14 cellular contexts compared by ENCODE assay signal in the genomic region with DNA sequence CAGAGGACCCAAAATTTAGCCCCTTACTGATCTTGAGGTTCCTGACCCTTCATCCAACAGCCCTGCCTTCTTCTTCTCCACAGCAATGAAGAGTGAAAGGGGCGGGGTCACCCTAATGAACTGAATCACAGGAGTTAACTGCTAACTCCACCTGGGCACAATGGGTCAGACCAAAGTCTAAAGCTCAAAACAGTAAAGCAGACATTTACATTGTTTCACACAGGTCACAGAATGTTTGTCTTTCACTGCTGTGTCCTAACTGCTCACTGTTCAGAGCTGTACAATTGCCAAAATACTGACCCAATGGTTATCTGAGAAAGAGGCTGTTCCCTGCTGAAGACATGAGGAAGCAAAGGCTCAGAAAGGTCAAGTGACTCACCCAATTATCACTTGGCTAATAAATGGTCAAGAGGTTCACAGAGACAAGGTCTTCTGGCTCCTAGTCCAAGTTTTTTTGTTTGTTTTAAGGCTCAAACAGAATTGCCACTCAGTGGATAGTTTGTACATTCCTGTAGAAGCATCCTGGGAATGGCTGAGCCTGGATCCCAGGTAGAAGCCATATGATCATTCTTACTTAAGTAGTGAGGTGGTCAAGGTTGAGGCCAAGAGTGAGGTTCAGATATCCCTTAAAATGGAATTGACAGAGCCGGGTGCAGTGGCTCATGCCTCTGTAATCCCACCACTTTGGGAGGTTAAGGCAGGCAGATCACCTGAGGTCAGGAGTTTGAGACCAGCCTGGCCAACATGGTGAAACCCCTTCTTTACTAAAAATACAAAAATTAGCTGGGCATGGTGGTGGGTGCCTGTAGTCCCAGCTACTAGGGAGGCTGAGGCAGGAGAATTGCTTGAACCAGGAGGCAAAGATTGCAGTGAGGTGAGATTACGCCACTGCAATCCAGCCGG. TPM values are rescaled to one million over a fixed set of nuclear protein-coding genes. Genes with fewer than 3 reads are reported as not detected.
DNase-seq lines count a peak whose midpoint lies in the region; ATAC-seq, FAIRE-seq and TF ChIP-seq lines count a peak whose summit lies in the region.
"Had no signal": no experiment of that assay in that cellular context is flagged by ENCODE, and none has a peak within 500 bp of the region (broad histone marks: within the 10 kb centered on the region; RNA-seq: fewer than 3 reads in every experiment).

No MANE protein-coding gene starts in this region.

- peak; percentile 84 for DNase-seq in GM04503 (ENCODE audit: low read depth)
- DNase-seq in PC-3 = peak; percentile 30
- peak; percentile 61 for DNase-seq in epithelial cell of proximal tubule (ENCODE audit: low read depth)
- DNase-seq in pancreas = no peak
- DNase-seq in ascending aorta (ENCODE audit: low spot score in 2 of 2) = no peak
- DNase-seq in SW480 (ENCODE audit: low spot score) = no peak
- DNase-seq: activated gamma-delta T cell, H7, immature natural killer cell, NCI-H1048 had no signal

- peak overlapping the region; percentile 20; the same call in 1 of the 2 replicates for H3K27ac ChIP-seq in PC-3 (ENCODE audit: low read length)
- peak overlapping the region in 2 of 4 donors; percentile 2 to 24 for H3K27ac ChIP-seq in pancreas
- no peak overlapping the region for H3K27ac ChIP-seq in ascending aorta
- H3K27ac ChIP-seq: parathyroid adenoma, VCaP had no signal

- no peak overlapping the region for H3K9ac ChIP-seq in PC-3 (ENCODE audit: low read length)
- H3K9ac ChIP-seq: parathyroid adenoma had no signal

- H3K4me1 ChIP-seq in PC-3 (ENCODE audit: insufficient read depth, low read length) = peaks cover 26% of the 10 kb centered on the region
- H3K4me1 ChIP-seq in pancreas = peaks cover 0 to 5% (median 0%) of the 10 kb centered on the region in 3 donors
- H3K4me1 ChIP-seq in ascending aorta = no peaks in the 10 kb centered on the region
- H3K4me1 ChIP-seq: parathyroid adenoma had no signal

- CTCF ChIA-PET in PC-3 (lab: Charles Lee) = no interaction called here

- POLR2A ChIA-PET in PC-3 (lab: Charles Lee; ENCODE audit: unreplicated experiment) = interaction anchor here (0.6 kb wide), 1 partner anchor 9 kb away, joined by 4 read pairs; no protein-coding TSS in a partner anchor

- 91 to 93% methylated on average over 4 of the region's 4 CpGs for WGBS in pancreas, 2 donors

- H3K4me3 ChIP-seq in PC-3 (ENCODE audit: low read length) (no peak overlapping the region), epithelial cell of proximal tubule (ENCODE audit: low read depth, low read length) (no peak overlapping the region), pancreas (no peak overlapping the region), ascending aorta (no peak overlapping the region)

- ATAC-seq in PC-3 (peak; percentile 61), pancreas (peak; percentile 60 to 87 (median 80)), GM18909 (IDR thresholded peaks at IDR 0.05; ENCODE audit: poor library complexity, unreplicated experiment) (no peak), GM21576 (IDR thresholded peaks at IDR 0.05; ENCODE audit: unreplicated experiment) (no peak)

- intact Hi-C loops in PC-3 (cut with micrococcal nuclease) = no loop called here
- intact Hi-C loops in pancreas (cut with DNase I) = no loop called here
- intact Hi-C loops in ascending aorta (cut with DNase I) = no loop called here

- no peaks in the 10 kb centered on the region for H3F3A ChIP-seq in PC-3 (ENCODE audit: low read length, unreplicated experiment)

- no peak overlapping the region for H3K4me2 ChIP-seq in PC-3 (ENCODE audit: low read length)

- H3K27me3 ChIP-seq in PC-3 (ENCODE audit: low read length) (no peaks in the 10 kb centered on the region), pancreas (no peaks in the 10 kb centered on the region), ascending aorta (no peaks in the 10 kb centered on the region)

- H4K20me1 ChIP-seq in PC-3 (ENCODE audit: low read length) = no peaks in the 10 kb centered on the region

- H2AFZ ChIP-seq in PC-3 (ENCODE audit: low read length) = no peak overlapping the region
- H2AFZ ChIP-seq: parathyroid adenoma had no signal

- H3K9me2 ChIP-seq in PC-3 (replicated peaks; ENCODE audit: low read length) = no peaks in the 10 kb centered on the region

- BruUV-seq in PC-3 (replicated peaks; lab: Mats Ljungman, UMichigan) = no TSS peak

- H3K36me3 ChIP-seq in PC-3 (ENCODE audit: low read depth, low read length) (no peaks in the 10 kb centered on the region), pancreas (no peaks in the 10 kb centered on the region), ascending aorta (no peaks in the 10 kb centered on the region)

- H3K79me2 ChIP-seq in PC-3 (ENCODE audit: low read length) = no peaks in the 10 kb centered on the region

- TF ChIP-seq CTCF in PC-3 (conservative IDR thresholded peaks at IDR 0.05; ENCODE audit: low read depth, low read length) = no peak
- no peak for TF ChIP-seq CTCF in epithelial cell of proximal tubule (conservative IDR thresholded peaks at IDR 0.05; ENCODE audit: low read depth, low read length)
- TF ChIP-seq CTCF in pancreas (IDR thresholded peaks at IDR 0.05) = no peak
- TF ChIP-seq CTCF in ascending aorta (IDR thresholded peaks at IDR 0.05) = no peak

- no peaks in the 10 kb centered on the region for H3K9me3 ChIP-seq in PC-3 (ENCODE audit: low read length)
- H3K9me3 ChIP-seq in pancreas = no peaks in the 10 kb centered on the region
- H3K9me3 ChIP-seq in ascending aorta = no peaks in the 10 kb centered on the region

- no peak for FAIRE-seq in pancreas (lab: Jason Lieb, UNC)

RNA-seq across cellular contexts. Expression of gene FAM83C, which starts 35.1 kb away (rescaled TPM):
- total RNA-seq in PC-3 (2014; rRNA removed) (0.12 TPM in 1 of 2 replicates, not detected in the other), epithelial cell of proximal tubule (0.14 TPM in 1 of 2 replicates, not detected in the other), pancreas (not detected), ascending aorta (not detected)
- polyA plus RNA-seq in pancreas = not detected
- total RNA-seq: H7 had no signal
- polyA plus RNA-seq: immature natural killer cell had no signal

RNA-seq across cellular contexts. Expression of gene EIF6, which starts 42.8 kb away (rescaled TPM):
- total RNA-seq in PC-3 (2014; rRNA removed) (292 and 294 TPM in 2 replicates), epithelial cell of proximal tubule (315 and 480 TPM in 2 replicates), pancreas (10 to 100 TPM; 30.6 to 59.2 (median 45.5) TPM), ascending aorta (98.0 TPM)
- polyA plus RNA-seq in pancreas = 10 to 100 TPM; 61.3 to 79.4 TPM

RNA-seq across cellular contexts. Expression of gene MMP24OS, which starts 49.4 kb away (rescaled TPM):
- 19.5 and 22.7 TPM in 2 replicates for total RNA-seq in PC-3 (2014; rRNA removed)
- 16.1 and 32.3 TPM in 2 replicates for total RNA-seq in epithelial cell of proximal tubule
- 10 to 100 TPM; 28.9 to 49.9 (median 44.4) TPM for total RNA-seq in pancreas
- 10 to 100 TPM; 53.7 to 74.9 TPM for polyA plus RNA-seq in pancreas
- 43.1 TPM for total RNA-seq in ascending aorta

Comparison
In these comparisons a context has a peak if more than half of its experiments do, and no peak if none do; other contexts are left out.
1. DNase-seq: peak in GM04503 (single experiment), PC-3 (single experiment) and epithelial cell of proximal tubule (single experiment); none in pancreas (0 of 6), ascending aorta (0 of 2) and SW480 (single experiment).
2. ATAC-seq: peak in PC-3 (single experiment) and pancreas (4 of 4); none in GM18909 (single experiment) and GM21576 (single experiment).